ENCODE assay signal across 29 cellular contexts in the genomic region with DNA sequence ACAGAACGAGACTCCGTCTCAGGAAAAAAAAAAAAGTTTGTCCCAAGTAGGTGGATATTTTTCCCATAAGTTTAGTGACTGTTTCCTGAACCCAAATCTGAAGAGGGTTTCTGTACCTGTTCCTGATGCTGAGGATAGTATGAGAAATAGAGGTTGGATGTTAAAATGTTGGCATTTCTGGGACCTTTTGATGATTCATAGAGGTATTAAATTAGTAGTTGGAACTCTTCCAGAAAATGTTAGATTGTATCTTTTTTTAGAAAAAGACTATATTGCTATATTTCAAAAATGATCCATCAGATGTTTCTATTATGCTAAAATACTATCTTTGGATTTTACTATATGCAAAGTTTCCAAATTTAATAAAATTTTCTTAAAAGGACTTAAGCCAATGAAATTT. TPM values are rescaled to one million over a fixed set of nuclear protein-coding genes. Genes with fewer than 3 reads are reported as not detected.
DNase-seq lines count a peak whose midpoint lies in the region; ATAC-seq and TF ChIP-seq lines count a peak whose summit lies in the region.
"Had no signal": no experiment of that assay in that cellular context is flagged by ENCODE, and none has a peak within 500 bp of the region (broad histone marks: within the 10 kb centered on the region; RNA-seq: fewer than 3 reads in every experiment).

No MANE protein-coding gene starts in this region.

- no peak for DNase-seq in stimulated activated naive CD8-positive, alpha-beta T cell treated with anti-CD3 and anti-CD28 coated beads, Interleukin-15, amount 100 ng/mL, for 72 hours
- DNase-seq in PC-3 (peak; percentile 84), Karpas-422 (no peak), sigmoid colon (no peak), T-cell (no peak)
- DNase-seq: activated CD4-positive, alpha-beta T cell treated with anti-CD3 and anti-CD28 coated beads for 4 hours; amygdala; DMS153; GDM1; hypothalamus; left colon; NCI-H1092 treated with DMSO at 0.1 percent for 48 hours; NCI-H187 treated with DMSO at 0.1 percent for 48 hours; NCI-H510A treated with DMSO at 0.1 percent for 48 hours; NK-92 treated with Interleukin-12 subunit alpha and Interleukin-12 subunit beta, amount 100 ng/mL, for 24 hours; SHP77 treated with DMSO at 0.1 percent for 48 hours; stimulated activated CD4-positive, alpha-beta T cell treated with anti-CD3 and anti-CD28 coated beads, Interleukin-15, amount 100 ng/mL, for 24 hours; substantia nigra; SW 1271; T-helper 9 cell; trophoblast cell had no signal

- TF ChIP-seq CTCF in PC-3 (conservative IDR thresholded peaks at IDR 0.05; ENCODE audit: low read depth, low read length), result no peak
- TF ChIP-seq CTCF in brain (conservative IDR thresholded peaks at IDR 0.05), result no peak
- TF ChIP-seq CTCF in sigmoid colon (IDR thresholded peaks at IDR 0.05), result no peak

- H3K4me1 ChIP-seq in PC-3 (ENCODE audit: insufficient read depth, low read length) (peaks cover 36% of the 10 kb centered on the region), Karpas-422 (ENCODE audit: low read length) (peaks cover 10% of the 10 kb centered on the region), sigmoid colon (peaks cover 0 to 22% (median 18%) of the 10 kb centered on the region in 4 donors)

- WGBS in sigmoid colon, 2 donors, result 95 to 96% methylated on average over 2 of the region's 2 CpGs

- no peak for TF ChIP-seq POLR2A in sigmoid colon (IDR thresholded peaks at IDR 0.05)

- H3K4me2 ChIP-seq in PC-3 (ENCODE audit: low read length) (peak overlapping the region; percentile 89), Karpas-422 (ENCODE audit: low read depth, low read length, poor library complexity, severe bottlenecking) (no peak overlapping the region)
- H3K4me2 ChIP-seq: GM23338 had no signal

- intact Hi-C loops in PC-3 (cut with micrococcal nuclease), result no loop called here
- intact Hi-C loops in sigmoid colon (cut with DNase I), result no loop called here

- no peaks in the 10 kb centered on the region for H3K27me3 Mint-ChIP-seq in stimulated activated naive CD8-positive, alpha-beta T cell treated with anti-CD3 and anti-CD28 coated beads, Interleukin-15, Interleukin-2, amounts not matched to agents 100 ng/mL and 50 ng/mL, for 24 hours
- H3K27me3 Mint-ChIP-seq in stimulated activated naive CD8-positive, alpha-beta T cell treated with anti-CD3 and anti-CD28 coated beads, Interleukin-15, amount 100 ng/mL, for 72 hours, result no peaks in the 10 kb centered on the region
- H3K27me3 Mint-ChIP-seq in brain, result peaks cover 21% of the 10 kb centered on the region
- H3K27me3 Mint-ChIP-seq in T-cell, result no peaks in the 10 kb centered on the region
- H3K27me3 Mint-ChIP-seq: IgD-negative memory B cell; natural killer cell treated with Interleukin-12 subunit alpha and Interleukin-12 subunit beta and Interleukin-15 and Interleukin-18, amount 100 ng/mL, for 72 hours had no signal

- no peak overlapping the region for H3K9ac ChIP-seq in PC-3 (ENCODE audit: low read length)
- H3K9ac ChIP-seq in Karpas-422 (ENCODE audit: low read length), result no peak overlapping the region

- H3K9me3 ChIP-seq in PC-3 (ENCODE audit: low read length) (no peaks in the 10 kb centered on the region), Karpas-422 (ENCODE audit: low read length) (no peaks in the 10 kb centered on the region), sigmoid colon (no peaks in the 10 kb centered on the region)

- H3K36me3 Mint-ChIP-seq in stimulated activated naive CD8-positive, alpha-beta T cell treated with anti-CD3 and anti-CD28 coated beads, Interleukin-15, Interleukin-2, amounts not matched to agents 100 ng/mL and 50 ng/mL, for 24 hours (ENCODE audit: low read depth), result peaks cover 47% of the 10 kb centered on the region
- H3K36me3 Mint-ChIP-seq in brain, result peaks cover 17% of the 10 kb centered on the region
- peaks cover 15% of the 10 kb centered on the region for H3K36me3 Mint-ChIP-seq in T-cell
- H3K36me3 Mint-ChIP-seq: IgD-negative memory B cell had no signal

- no TSS peak for BruUV-seq in PC-3 (replicated peaks; lab: Mats Ljungman, UMichigan)

- no peak for ATAC-seq in stimulated activated naive CD8-positive, alpha-beta T cell treated with anti-CD3 and anti-CD28 coated beads, Interleukin-15, amount 100 ng/mL, for 72 hours
- no peak for ATAC-seq in PC-3
- no peak for ATAC-seq in GM19395 (IDR thresholded peaks at IDR 0.05; ENCODE audit: unreplicated experiment)
- no peak for ATAC-seq in T-cell (replicated peaks in 1 of 4)
- ATAC-seq: GM23338; left colon; natural killer cell treated with Interleukin-12 subunit alpha and Interleukin-12 subunit beta and Interleukin-15 and Interleukin-18, amount 100 ng/mL, for 72 hours; stimulated activated effector memory CD8-positive, alpha-beta T cell treated with anti-CD3 and anti-CD28 coated beads, Interleukin-12 subunit alpha, Interleukin-12 subunit beta, amount 100 ng/mL, for 72 hours had no signal

- CTCF ChIA-PET in PC-3 (lab: Charles Lee) (no interaction called here), T-cell (lab: Charles Lee) (interaction anchor here (0.7 to 1.1 kb wide), 4 partner anchors 27 to 398 kb away, joined by 3 to 8 read pairs (median 4); no protein-coding TSS in a partner anchor)

- no peaks in the 10 kb centered on the region for H3K9me3 Mint-ChIP-seq in stimulated activated naive CD8-positive, alpha-beta T cell treated with anti-CD3 and anti-CD28 coated beads, Interleukin-15, Interleukin-2, amounts not matched to agents 100 ng/mL and 50 ng/mL, for 24 hours
- no peaks in the 10 kb centered on the region for H3K9me3 Mint-ChIP-seq in stimulated activated naive CD8-positive, alpha-beta T cell treated with anti-CD3 and anti-CD28 coated beads, Interleukin-15, amount 100 ng/mL, for 72 hours
- H3K9me3 Mint-ChIP-seq in brain (no peaks in the 10 kb centered on the region), T-cell (no peaks in the 10 kb centered on the region)
- H3K9me3 Mint-ChIP-seq: GM23338; IgD-negative memory B cell; natural killer cell treated with Interleukin-12 subunit alpha and Interleukin-12 subunit beta and Interleukin-15 and Interleukin-18, amount 100 ng/mL, for 72 hours; stimulated activated effector memory CD8-positive, alpha-beta T cell treated with anti-CD3 and anti-CD28 coated beads, Interleukin-12 subunit alpha, Interleukin-12 subunit beta, amount 100 ng/mL, for 72 hours had no signal

- H3K79me2 ChIP-seq in PC-3 (ENCODE audit: low read length) (peaks cover 55% of the 10 kb centered on the region), Karpas-422 (ENCODE audit: low read length) (peaks cover 33% of the 10 kb centered on the region)

- peaks cover 45% of the 10 kb centered on the region for H3K4me1 Mint-ChIP-seq in stimulated activated naive CD8-positive, alpha-beta T cell treated with anti-CD3 and anti-CD28 coated beads, Interleukin-15, Interleukin-2, amounts not matched to agents 100 ng/mL and 50 ng/mL, for 24 hours (ENCODE audit: low read depth)
- peaks cover 46% of the 10 kb centered on the region for H3K4me1 Mint-ChIP-seq in stimulated activated naive CD8-positive, alpha-beta T cell treated with anti-CD3 and anti-CD28 coated beads, Interleukin-15, amount 100 ng/mL, for 72 hours
- H3K4me1 Mint-ChIP-seq in brain (peaks cover 59% of the 10 kb centered on the region), T-cell (peaks cover 27 to 43% (median 39%) of the 10 kb centered on the region in 3 donors)

- TF ChIP-seq EP300 in sigmoid colon (IDR thresholded peaks at IDR 0.05), result no peak

- no peak overlapping the region for H3K27ac Mint-ChIP-seq in stimulated activated naive CD8-positive, alpha-beta T cell treated with anti-CD3 and anti-CD28 coated beads, Interleukin-15, Interleukin-2, amounts not matched to agents 100 ng/mL and 50 ng/mL, for 24 hours
- H3K27ac Mint-ChIP-seq in stimulated activated naive CD8-positive, alpha-beta T cell treated with anti-CD3 and anti-CD28 coated beads, Interleukin-15, amount 100 ng/mL, for 72 hours, result no peak overlapping the region
- H3K27ac Mint-ChIP-seq in brain (no peak overlapping the region), T-cell (no peak overlapping the region)
- H3K27ac Mint-ChIP-seq: GM23338; IgD-negative memory B cell; natural killer cell treated with Interleukin-12 subunit alpha and Interleukin-12 subunit beta and Interleukin-15 and Interleukin-18, amount 100 ng/mL, for 72 hours; stimulated activated effector memory CD8-positive, alpha-beta T cell treated with anti-CD3 and anti-CD28 coated beads, Interleukin-12 subunit alpha, Interleukin-12 subunit beta, amount 100 ng/mL, for 72 hours had no signal

- peak overlapping the region; percentile 72; the same call in 1 of the 2 replicates for H3K4me3 ChIP-seq in PC-3 (ENCODE audit: low read length)
- no peak overlapping the region for H3K4me3 ChIP-seq in Karpas-422 (ENCODE audit: low read length)
- H3K4me3 ChIP-seq in sigmoid colon, result no peak overlapping the region
- H3K4me3 ChIP-seq: GM23338 had no signal

- no peaks in the 10 kb centered on the region for H3F3A ChIP-seq in PC-3 (ENCODE audit: low read length, unreplicated experiment)

- H2AFZ ChIP-seq in PC-3 (ENCODE audit: low read length) (no peak overlapping the region), Karpas-422 (ENCODE audit: low read length) (no peak overlapping the region)
- H2AFZ ChIP-seq: GM23338 had no signal

- H3K36me3 ChIP-seq in PC-3 (ENCODE audit: low read depth, low read length) (peaks cover 14% of the 10 kb centered on the region), Karpas-422 (ENCODE audit: insufficient read depth, low read length) (peaks cover 7% of the 10 kb centered on the region; the same call in 1 of the 2 replicates), sigmoid colon (peaks cover 0 to 23% (median 10%) of the 10 kb centered on the region in 4 donors)

- POLR2A ChIA-PET in PC-3 (lab: Charles Lee; ENCODE audit: unreplicated experiment), result no interaction called here
- POLR2A ChIA-PET in T-cell (lab: Charles Lee), result interaction anchor here (0.6 to 1.0 kb wide), 3 partner anchors 35 to 919 kb away, joined by 3 read pairs; no protein-coding TSS in a partner anchor

- H4K20me1 ChIP-seq in PC-3 (ENCODE audit: low read length), result 0 out of 2 replicates have a peak, but pooled peaks cover 4% of the 10 kb centered on the region
- no peaks in the 10 kb centered on the region; the same call in 1 of the 2 replicates for H4K20me1 ChIP-seq in Karpas-422 (ENCODE audit: insufficient read depth, low read depth, low read length)

- H3K27ac ChIP-seq in PC-3 (ENCODE audit: low read length) (no peak overlapping the region), Karpas-422 (ENCODE audit: low read length) (no peak overlapping the region), sigmoid colon (no peak overlapping the region)
- H3K27ac ChIP-seq: VCaP had no signal

- H3K9me2 ChIP-seq in PC-3 (replicated peaks; ENCODE audit: low read length) (no peaks in the 10 kb centered on the region), Karpas-422 (replicated peaks; ENCODE audit: insufficient read depth, low read length) (no peaks in the 10 kb centered on the region)

- no peaks in the 10 kb centered on the region for H3K27me3 ChIP-seq in PC-3 (ENCODE audit: low read length)
- H3K27me3 ChIP-seq in Karpas-422 (ENCODE audit: low read length), result no peaks in the 10 kb centered on the region
- no peaks in the 10 kb centered on the region for H3K27me3 ChIP-seq in sigmoid colon

- H3K4me3 Mint-ChIP-seq in stimulated activated naive CD8-positive, alpha-beta T cell treated with anti-CD3 and anti-CD28 coated beads, Interleukin-15, Interleukin-2, amounts not matched to agents 100 ng/mL and 50 ng/mL, for 24 hours, result peak overlapping the region; percentile 51
- peak overlapping the region in 1 of 2 donors; percentile 12 for H3K4me3 Mint-ChIP-seq in stimulated activated naive CD8-positive, alpha-beta T cell treated with anti-CD3 and anti-CD28 coated beads, Interleukin-15, amount 100 ng/mL, for 72 hours
- H3K4me3 Mint-ChIP-seq in brain (peak overlapping the region in 3 of 5 experiments; percentile 20 to 36 (median 25)), T-cell (no peak overlapping the region)
- H3K4me3 Mint-ChIP-seq: GM23338; natural killer cell treated with Interleukin-12 subunit alpha and Interleukin-12 subunit beta and Interleukin-15 and Interleukin-18, amount 100 ng/mL, for 72 hours; stimulated activated effector memory CD8-positive, alpha-beta T cell treated with anti-CD3 and anti-CD28 coated beads, Interleukin-12 subunit alpha, Interleukin-12 subunit beta, amount 100 ng/mL, for 72 hours had no signal

RNA-seq across cellular contexts. Expression of gene CENPL, which starts 2.9 kb away (rescaled TPM):
- total RNA-seq in PC-3 (2014; rRNA removed) (92.8 and 108 TPM in 2 replicates), sigmoid colon (1 to 10 TPM; 3.8 to 7.8 (median 5.4) TPM), T-cell (10 to 100 TPM in 3 of 5 donors, 1 to 10 TPM in 2; 8.1 to 12.7 (median 10.3) TPM)
- polyA plus RNA-seq in brain (ENCODE audit: insufficient read depth, low read depth, low replicate concordance) (10.2 TPM), sigmoid colon (1 to 10 TPM; 1.8 to 5.7 (median 4.9) TPM)
- 15.5 and 29.3 TPM in 2 replicates for total RNA-seq in Karpas-422 (2014; rRNA removed; shearing (Covaris generic); ENCODE audit: low replicate concordance)

RNA-seq across cellular contexts. Expression of gene DARS2, which starts 3.1 kb away (rescaled TPM):
- total RNA-seq in PC-3 (2014; rRNA removed) (71.8 and 77.3 TPM in 2 replicates), sigmoid colon (1 to 10 TPM; 5.2 to 10.0 (median 7.3) TPM), T-cell (10 to 100 TPM in 3 of 5 donors, 1 to 10 TPM in 2; 4.9 to 14.1 (median 13.6) TPM)
- polyA plus RNA-seq in brain (ENCODE audit: insufficient read depth, low read depth, low replicate concordance) (21.7 TPM), sigmoid colon (10 to 100 TPM in 2 of 3 donors, 1 to 10 TPM in 1; 8.4 to 15.7 (median 10.4) TPM)
- 23.4 and 39.3 TPM in 2 replicates for total RNA-seq in Karpas-422 (2014; rRNA removed; shearing (Covaris generic); ENCODE audit: low replicate concordance)

RNA-seq across cellular contexts. Expression of gene GAS5, which starts 40.2 kb away (rescaled TPM):
- total RNA-seq in PC-3 (2014; rRNA removed) (99.2 and 112 TPM in 2 replicates), sigmoid colon (100 to 1,000 TPM; 443 to 618 (median 542) TPM), T-cell (100 to 1,000 TPM; 638 to 881 (median 772) TPM)
- polyA plus RNA-seq in brain (ENCODE audit: insufficient read depth, low read depth, low replicate concordance) (188 TPM), sigmoid colon (100 to 1,000 TPM; 323 to 804 (median 459) TPM)
- total RNA-seq in Karpas-422 (2014; rRNA removed; shearing (Covaris generic); ENCODE audit: low replicate concordance), result 636 and 838 TPM in 2 replicates

RNA-seq across cellular contexts. Expression of gene ZBTB37, which starts 40.6 kb away (rescaled TPM):
- 0.58 and 1.5 TPM in 2 replicates for total RNA-seq in PC-3 (2014; rRNA removed)
- 0.76 TPM for polyA plus RNA-seq in brain (ENCODE audit: insufficient read depth, low read depth, low replicate concordance)
- total RNA-seq in Karpas-422 (2014; rRNA removed; shearing (Covaris generic); ENCODE audit: low replicate concordance), result 9.7 and 15.8 TPM in 2 replicates
- 1 to 10 TPM; 7.5 to 8.6 (median 8.0) TPM for total RNA-seq in sigmoid colon
- polyA plus RNA-seq in sigmoid colon, result 1 to 10 TPM in 1 of 3 donors, under 1 TPM in 2; under 0.01 to 2.5 (median 0.46) TPM
- total RNA-seq in T-cell, result 10 to 100 TPM; 17.6 to 24.7 (median 22.4) TPM

Comparison
In these comparisons a context has a peak if more than half of its experiments do, and no peak if none do; other contexts are left out.
1. H3K4me3 Mint-ChIP-seq: peak in stimulated activated naive CD8-positive, alpha-beta T cell treated with anti-CD3 and anti-CD28 coated beads, Interleukin-15, Interleukin-2, amounts not matched to agents 100 ng/mL and 50 ng/mL, for 24 hours (single experiment) and brain (3 of 5); none in T-cell (0 of 3).